In the genomic region with DNA sequence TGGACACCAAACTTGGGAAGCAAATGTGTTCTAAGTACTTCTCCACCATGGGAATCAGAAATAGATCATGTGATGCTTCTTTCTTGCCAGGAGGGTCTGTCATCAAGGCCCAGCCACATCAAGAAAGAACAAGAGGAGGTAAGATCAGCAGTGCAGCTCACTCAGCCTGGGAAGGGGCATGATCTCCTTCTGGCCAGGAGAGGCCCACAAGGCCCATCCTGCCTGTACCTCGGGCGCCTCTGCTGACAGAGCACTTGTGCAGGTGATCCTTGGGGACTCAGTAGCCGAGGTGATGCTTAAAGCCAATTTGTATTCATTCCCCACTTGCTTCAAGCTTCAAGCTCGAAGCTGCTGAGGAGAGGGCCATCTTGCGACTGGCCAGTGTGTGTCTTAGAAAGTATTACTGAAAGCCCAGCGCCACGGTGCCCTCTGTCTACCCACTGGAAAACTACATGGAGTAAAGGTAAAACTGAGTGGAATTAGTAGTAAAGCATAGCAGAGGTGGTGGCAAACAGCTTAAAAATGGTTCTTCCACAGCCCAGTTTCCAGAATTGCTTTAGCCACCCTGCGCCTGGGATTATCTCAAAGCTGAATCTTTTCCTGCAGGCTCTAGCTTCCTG, we compare ENCODE assay signal across 8 cellular contexts. TPM values are rescaled to one million over a fixed set of nuclear protein-coding genes. Genes with fewer than 3 reads are reported as not detected.
A peak's percentile ranks its signal among the peaks of the same experiment; 100 is the strongest.
DNase-seq lines count a peak whose midpoint lies in the region; ATAC-seq and TF ChIP-seq lines count a peak whose summit lies in the region.

No MANE protein-coding gene starts in this region.

- H3K4me3 Mint-ChIP-seq in stimulated activated naive CD8-positive, alpha-beta T cell treated with anti-CD3 and anti-CD28 coated beads, Interleukin-15, amount 100 ng/mL, for 72 hours = no peak overlapping the region
- no peak overlapping the region for H3K4me3 Mint-ChIP-seq in activated T-helper 2 cell treated with anti-CD3 and anti-CD28 coated beads, Interferon-gamma antibody, Interleukin-2, Interleukin-4, amounts not matched to agents 10 μg/mL and 5 μg/mL and 100 μg/mL, durations not matched to agents 14 hours and 24 hours and 36 hours (ENCODE audit: low read depth)
- H3K4me3 Mint-ChIP-seq in naive thymus-derived CD8-positive, alpha-beta T cell = no peak overlapping the region

- H3K27ac ChIP-seq in WERI-Rb-1 = no peak overlapping the region

- H3K27me3 Mint-ChIP-seq in stimulated activated naive CD8-positive, alpha-beta T cell treated with anti-CD3 and anti-CD28 coated beads, Interleukin-15, amount 100 ng/mL, for 72 hours = peaks cover 13% of the 10 kb centered on the region
- H3K27me3 Mint-ChIP-seq in activated T-helper 2 cell treated with anti-CD3 and anti-CD28 coated beads, Interferon-gamma antibody, Interleukin-2, Interleukin-4, amounts not matched to agents 10 μg/mL and 5 μg/mL and 100 μg/mL, durations not matched to agents 14 hours and 24 hours and 36 hours (ENCODE audit: low read depth) = peaks cover 3% of the 10 kb centered on the region
- peaks cover 4 to 15% (median 9%) of the 10 kb centered on the region in 5 donors for H3K27me3 Mint-ChIP-seq in naive thymus-derived CD8-positive, alpha-beta T cell

- no peak overlapping the region for H3K27ac Mint-ChIP-seq in stimulated activated naive CD8-positive, alpha-beta T cell treated with anti-CD3 and anti-CD28 coated beads, Interleukin-15, amount 100 ng/mL, for 72 hours
- no peak overlapping the region for H3K27ac Mint-ChIP-seq in activated T-helper 2 cell treated with anti-CD3 and anti-CD28 coated beads, Interferon-gamma antibody, Interleukin-2, Interleukin-4, amounts not matched to agents 10 μg/mL and 5 μg/mL and 100 μg/mL, durations not matched to agents 14 hours and 24 hours and 36 hours
- no peak overlapping the region for H3K27ac Mint-ChIP-seq in naive thymus-derived CD8-positive, alpha-beta T cell

- peak; percentile 47 for ATAC-seq in stimulated activated naive CD8-positive, alpha-beta T cell treated with anti-CD3 and anti-CD28 coated beads, Interleukin-15, amount 100 ng/mL, for 72 hours
- no peak for ATAC-seq in stimulated activated naive CD8-positive, alpha-beta T cell treated with anti-CD3 and anti-CD28 coated beads, Interleukin-15, Interleukin-2, amounts not matched to agents 100 U/mL and 50 U/mL, for 24 hours
- ATAC-seq in naive thymus-derived CD8-positive, alpha-beta T cell = no peak
- ATAC-seq in HG03097 (IDR thresholded peaks at IDR 0.05; ENCODE audit: low FRiP score, unreplicated experiment) = no peak

- H3K27me3 ChIP-seq in WERI-Rb-1 (ENCODE audit: insufficient read depth, low read depth, severe bottlenecking) = no peaks in the 10 kb centered on the region

- no peaks in the 10 kb centered on the region for H3K9me3 Mint-ChIP-seq in stimulated activated naive CD8-positive, alpha-beta T cell treated with anti-CD3 and anti-CD28 coated beads, Interleukin-15, amount 100 ng/mL, for 72 hours
- H3K9me3 Mint-ChIP-seq in activated T-helper 2 cell treated with anti-CD3 and anti-CD28 coated beads, Interferon-gamma antibody, Interleukin-2, Interleukin-4, amounts not matched to agents 10 μg/mL and 5 μg/mL and 100 μg/mL, durations not matched to agents 14 hours and 24 hours and 36 hours = no peaks in the 10 kb centered on the region
- no peaks in the 10 kb centered on the region for H3K9me3 Mint-ChIP-seq in naive thymus-derived CD8-positive, alpha-beta T cell

- no peak overlapping the region for H3K4me3 ChIP-seq in WERI-Rb-1 (ENCODE audit: low read depth, low read length)

- DNase-seq in stimulated activated naive CD8-positive, alpha-beta T cell treated with anti-CD3 and anti-CD28 coated beads, Interleukin-15, amount 100 ng/mL, for 72 hours = no peak
- no peak for DNase-seq in stimulated activated naive CD8-positive, alpha-beta T cell treated with anti-CD3 and anti-CD28 coated beads, Interleukin-15, Interleukin-2, amounts not matched to agents 100 U/mL and 50 U/mL, for 24 hours
- DNase-seq in WERI-Rb-1 (peak; percentile 57), hypothalamus (lab: John Stamatoyannopoulos, UW) (peak in 30 of 51 donors; percentile 15 to 72 (median 44)), NOMO-1 treated with dmso at 0.1 percent for 144 hours (lab: John Stamatoyannopoulos, UW; ENCODE audit: unreplicated experiment) (no peak)
- no peak for DNase-seq in activated T-helper 2 cell treated with anti-CD3 and anti-CD28 coated beads, Interferon-gamma antibody, Interleukin-2, Interleukin-4, amounts not matched to agents 10 μg/mL and 5 μg/mL and 100 μg/mL, durations not matched to agents 14 hours and 24 hours and 36 hours (ENCODE audit: low spot score)
- DNase-seq in naive thymus-derived CD8-positive, alpha-beta T cell = no peak

- POLR2A ChIA-PET in naive thymus-derived CD8-positive, alpha-beta T cell (lab: Charles Lee) = no interaction called here

- intact Hi-C loops in activated T-helper 2 cell treated with anti-CD3 and anti-CD28 coated beads, Interferon-gamma antibody, Interleukin-2, Interleukin-4, amounts not matched to agents 10 μg/mL and 5 μg/mL and 100 μg/mL, durations not matched to agents 14 hours and 24 hours and 36 hours (cut with micrococcal nuclease) = no loop called here

- peaks cover 15% of the 10 kb centered on the region for H3K4me1 Mint-ChIP-seq in stimulated activated naive CD8-positive, alpha-beta T cell treated with anti-CD3 and anti-CD28 coated beads, Interleukin-15, amount 100 ng/mL, for 72 hours
- peaks cover 5% of the 10 kb centered on the region for H3K4me1 Mint-ChIP-seq in activated T-helper 2 cell treated with anti-CD3 and anti-CD28 coated beads, Interferon-gamma antibody, Interleukin-2, Interleukin-4, amounts not matched to agents 10 μg/mL and 5 μg/mL and 100 μg/mL, durations not matched to agents 14 hours and 24 hours and 36 hours (ENCODE audit: low read depth)
- peaks cover 10 to 16% (median 15%) of the 10 kb centered on the region in 4 donors for H3K4me1 Mint-ChIP-seq in naive thymus-derived CD8-positive, alpha-beta T cell

- TF ChIP-seq CTCF in WERI-Rb-1 (IDR thresholded peaks at IDR 0.05; ENCODE audit: low read depth, low read length) = peak; percentile 53

- peaks cover 12% of the 10 kb centered on the region for H3K36me3 Mint-ChIP-seq in activated T-helper 2 cell treated with anti-CD3 and anti-CD28 coated beads, Interferon-gamma antibody, Interleukin-2, Interleukin-4, amounts not matched to agents 10 μg/mL and 5 μg/mL and 100 μg/mL, durations not matched to agents 14 hours and 24 hours and 36 hours (ENCODE audit: low read depth)
- H3K36me3 Mint-ChIP-seq in naive thymus-derived CD8-positive, alpha-beta T cell = peaks cover 0 to 14% (median 0%) of the 10 kb centered on the region in 3 donors

- no peaks in the 10 kb centered on the region for H3K9me3 ChIP-seq in WERI-Rb-1 (ENCODE audit: severe bottlenecking)

- H3K36me3 ChIP-seq in WERI-Rb-1 = peaks cover 13% of the 10 kb centered on the region

RNA-seq across cellular contexts. Expression of a gene that starts 26.2 kb away (rescaled TPM):
- total RNA-seq in activated T-helper 2 cell treated with anti-CD3 and anti-CD28 coated beads, Interferon-gamma antibody, Interleukin-2, Interleukin-4, amounts not matched to agents 10 μg/mL and 5 μg/mL and 100 μg/mL, durations not matched to agents 14 hours and 24 hours and 36 hours = 192 and 212 TPM in 2 replicates
- 100 to 1,000 TPM; 105 to 116 TPM for total RNA-seq in naive thymus-derived CD8-positive, alpha-beta T cell
- 100 to 1,000 TPM; 166 to 231 (median 203) TPM for polyA plus RNA-seq in naive thymus-derived CD8-positive, alpha-beta T cell

RNA-seq across cellular contexts. Expression of a gene that starts 53.3 kb away (rescaled TPM):
- 0.14 and 0.37 TPM in 2 replicates for total RNA-seq in activated T-helper 2 cell treated with anti-CD3 and anti-CD28 coated beads, Interferon-gamma antibody, Interleukin-2, Interleukin-4, amounts not matched to agents 10 μg/mL and 5 μg/mL and 100 μg/mL, durations not matched to agents 14 hours and 24 hours and 36 hours
- not detected for total RNA-seq in naive thymus-derived CD8-positive, alpha-beta T cell
- polyA plus RNA-seq in naive thymus-derived CD8-positive, alpha-beta T cell = under 1 TPM; 0.22 to 0.98 (median 0.62) TPM

Comparison
In these comparisons a context has a peak if more than half of its experiments do, and no peak if none do; other contexts are left out.
1. DNase-seq: peak in WERI-Rb-1 (single experiment) and hypothalamus (30 of 51); none in stimulated activated naive CD8-positive, alpha-beta T cell treated with anti-CD3 and anti-CD28 coated beads, Interleukin-15, amount 100 ng/mL, for 72 hours (0 of 2), stimulated activated naive CD8-positive, alpha-beta T cell treated with anti-CD3 and anti-CD28 coated beads, Interleukin-15, Interleukin-2, amounts not matched to agents 100 U/mL and 50 U/mL, for 24 hours (single experiment), activated T-helper 2 cell treated with anti-CD3 and anti-CD28 coated beads, Interferon-gamma antibody, Interleukin-2, Interleukin-4, amounts not matched to agents 10 μg/mL and 5 μg/mL and 100 μg/mL, durations not matched to agents 14 hours and 24 hours and 36 hours (single experiment), NOMO-1 treated with dmso at 0.1 percent for 144 hours (single experiment) and naive thymus-derived CD8-positive, alpha-beta T cell (0 of 10).